Comparison of ENCODE assay signal across 24 cellular contexts in the genomic region with DNA sequence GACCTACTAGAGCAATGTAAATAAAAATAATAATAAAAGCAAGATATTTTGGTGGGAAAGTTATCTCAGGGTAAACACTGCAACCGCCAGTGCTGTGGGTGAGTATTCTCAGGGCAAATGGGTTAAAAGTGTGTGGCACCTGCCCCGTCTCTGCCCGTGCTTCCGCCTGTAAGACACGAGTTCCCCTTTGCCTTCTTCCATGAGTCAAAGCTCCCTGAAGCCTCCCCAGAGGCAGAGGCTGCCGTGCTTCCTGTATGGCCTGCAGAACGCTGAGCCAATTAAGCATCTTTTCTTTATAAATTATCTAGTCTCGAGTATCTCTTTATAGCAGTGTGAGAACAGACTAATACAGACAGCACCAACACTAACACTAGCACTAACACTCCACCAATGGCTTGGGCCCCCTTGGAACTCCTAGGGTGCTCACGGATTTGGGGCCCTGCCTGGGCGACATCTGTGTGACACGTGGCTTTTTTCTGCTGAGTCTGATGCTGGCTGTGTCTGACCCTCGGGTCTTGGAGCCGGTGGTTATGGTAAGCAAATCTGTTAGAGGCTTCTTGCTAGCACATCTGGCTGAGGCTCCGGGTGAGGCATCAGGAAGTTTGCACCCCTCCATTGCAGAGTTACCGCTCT. TPM values are rescaled to one million over a fixed set of nuclear protein-coding genes. Genes with fewer than 3 reads are reported as not detected.
DNase-seq lines count a peak whose midpoint lies in the region; TF ChIP-seq lines count a peak whose summit lies in the region.
"Had no signal": no experiment of that assay in that cellular context is flagged by ENCODE, and none has a peak within 500 bp of the region (broad histone marks: within the 10 kb centered on the region; RNA-seq: fewer than 3 reads in every experiment).

No MANE protein-coding gene starts in this region.

- no peaks in the 10 kb centered on the region for H3K9me2 ChIP-seq in GM23248 (ENCODE audit: insufficient read depth)

- H3K9me3 ChIP-seq in BLaER1 (no peaks in the 10 kb centered on the region), GM23248 (ENCODE audit: low read depth) (no peaks in the 10 kb centered on the region)
- H3K9me3 ChIP-seq: SJCRH30, testis, vagina had no signal

- H3K79me2 ChIP-seq in GM23248 (ENCODE audit: insufficient read depth), result no peaks in the 10 kb centered on the region

- 3 to 5% methylated on average over 15 of the region's 15 CpGs for WGBS in GM23248 (ENCODE audit: low coverage in 1 of 2, low lambda C conversion rate in 2 of 2, missing lambda C conversion rate in 2 of 2), 2 experiments

- H2AFZ ChIP-seq in GM23248, result no peak overlapping the region
- H2AFZ ChIP-seq: PC-9 had no signal

- H3K27ac ChIP-seq in BLaER1 (peak overlapping the region; percentile 73), GM23248 (no peak overlapping the region)
- H3K27ac ChIP-seq: PC-9, SJCRH30, testis, vagina had no signal

- peak overlapping the region; percentile 62 for H3K9ac ChIP-seq in BLaER1
- no peak overlapping the region for H3K9ac ChIP-seq in GM23248

- H3K4me1 ChIP-seq in BLaER1, result peaks cover 92% of the 10 kb centered on the region
- no peaks in the 10 kb centered on the region for H3K4me1 ChIP-seq in GM23248 (ENCODE audit: insufficient read depth)
- H3K4me1 ChIP-seq: SJCRH30, testis, vagina had no signal

- no peaks in the 10 kb centered on the region for H3K27me3 ChIP-seq in BLaER1
- peaks cover 65% of the 10 kb centered on the region for H3K27me3 ChIP-seq in GM23248 (replicated peaks; ENCODE audit: insufficient read depth)
- H3K27me3 ChIP-seq: SJCRH30, testis, vagina had no signal

- 0 out of 2 replicates have a peak overlapping the region, but pooled peaks have one; percentile 21 for H3K4me3 ChIP-seq in BLaER1
- H3K4me3 ChIP-seq in GM23248, result no peak overlapping the region
- no peak overlapping the region for H3K4me3 ChIP-seq in fibroblast of mammary gland (ENCODE audit: control insufficient read depth, low read depth, low read length)
- H3K4me3 ChIP-seq: PC-9, SJCRH30, smooth muscle cell, testis, vagina had no signal

- H4K20me1 ChIP-seq in BLaER1, result peaks cover 83% of the 10 kb centered on the region
- H4K20me1 ChIP-seq in GM23248 (ENCODE audit: insufficient read depth), result no peaks in the 10 kb centered on the region

- in situ Hi-C loops in GM23248 (cut with MboI), result no loop called here

- no peaks in the 10 kb centered on the region for H3F3A ChIP-seq in GM23248 (ENCODE audit: insufficient read depth)

- no peak for TF ChIP-seq CTCF in fibroblast of mammary gland (conservative IDR thresholded peaks at IDR 0.05; ENCODE audit: control insufficient read depth, insufficient read depth, low read depth, low read length)

- H3K4me2 ChIP-seq in BLaER1, result peak overlapping the region; percentile 84
- H3K4me2 ChIP-seq in GM23248 (ENCODE audit: unreplicated experiment), result no peak overlapping the region
- H3K4me2 ChIP-seq: PC-9, smooth muscle cell had no signal

- peaks cover 17% of the 10 kb centered on the region for H3K36me3 ChIP-seq in BLaER1
- H3K36me3 ChIP-seq in GM23248 (ENCODE audit: low read depth), result no peaks in the 10 kb centered on the region
- H3K36me3 ChIP-seq: SJCRH30, vagina had no signal

- DNase-seq in GM23248 (peak; percentile 34), NCI-H69 (lab: John Stamatoyannopoulos, UW) (peak; percentile 15), fibroblast of mammary gland (ENCODE audit: low read depth) (peak; percentile 33), iPS-NIHi11 (ENCODE audit: low spot score) (no peak)
- no peak for DNase-seq in stimulated activated CD4-positive, alpha-beta T cell treated with anti-CD3 and anti-CD28 coated beads, Interleukin-1b, Interleukin-23, amount 100 ng/mL, for 48 hours
- no peak for DNase-seq in activated CD8-positive, alpha-beta memory T cell treated with anti-CD3 and anti-CD28 coated beads, Interleukin-2, amount 50 U/mL, for 48 hours
- DNase-seq: activated CD4-positive, alpha-beta T cell treated with anti-CD3 and anti-CD28 coated beads for 4 hours; activated naive CD8-positive, alpha-beta T cell treated with anti-CD3 and anti-CD28 coated beads, Interleukin-2, amount 10 ng/mL, durations not matched to agents 7 days and 5 days; CD4-positive, alpha-beta memory T cell; DMS 273 treated with DMSO at 0.1 percent for 48 hours; effector memory CD8-positive, alpha-beta T cell; kidney glomerular epithelial cell; NCI-H1105 treated with DMSO at 0.1 percent for 48 hours; NCI-H2171 treated with DMSO at 0.1 percent for 48 hours; occipital lobe; PC-9; SJCRH30; stimulated activated CD4-positive, alpha-beta T cell treated with anti-CD3 and anti-CD28 coated beads, Interleukin-2, amount 100 ng/mL, for 48 hours; stimulated activated naive CD4-positive, alpha-beta T cell; T-helper 1 cell; testis had no signal

RNA-seq across cellular contexts. Expression of a gene that starts 10.6 kb away (rescaled TPM):
- total RNA-seq in GM23248 (2014; rRNA removed; shearing (Covaris generic)), result not detected in 2 replicates
- polyA plus RNA-seq in GM23248 (2016; fragmentation: Nextera tagmentation; extraction: Ambion mirVana), result not detected in 2 replicates
- total RNA-seq: CD4-positive, alpha-beta memory T cell; PC-9 had no signal
- polyA plus RNA-seq: CD4-positive, alpha-beta memory T cell had no signal

Comparison
In these comparisons a context has a peak if more than half of its experiments do, and no peak if none do; other contexts are left out.
1. DNase-seq: peak in GM23248 (single experiment), NCI-H69 (single experiment) and fibroblast of mammary gland (single experiment); none in stimulated activated CD4-positive, alpha-beta T cell treated with anti-CD3 and anti-CD28 coated beads, Interleukin-1b, Interleukin-23, amount 100 ng/mL, for 48 hours (single experiment), iPS-NIHi11 (single experiment) and activated CD8-positive, alpha-beta memory T cell treated with anti-CD3 and anti-CD28 coated beads, Interleukin-2, amount 50 U/mL, for 48 hours (single experiment).